8 cellular contexts compared by ENCODE assay signal in genomic region chr4:473575-474457, GRCh38. TPM values are rescaled to one million over a fixed set of nuclear protein-coding genes. Genes with fewer than 3 reads are reported as not detected.
A peak's percentile ranks its signal among the peaks of the same experiment; 100 is the strongest.
DNase-seq lines count a peak whose midpoint lies in the region; ATAC-seq and TF ChIP-seq lines count a peak whose summit lies in the region.

No MANE protein-coding gene starts in this region.

- TF ChIP-seq CTCF in OCI-LY3 (IDR thresholded peaks at IDR 0.05; ENCODE audit: low read depth, low read length): no peak

- H3K4me3 ChIP-seq in OCI-LY3 (ENCODE audit: low read length): peak overlapping the region; percentile 90

- H3K27me3 ChIP-seq in OCI-LY3 (ENCODE audit: low read depth, low read length): no peaks in the 10 kb centered on the region

- H3K9me3 ChIP-seq in OCI-LY3 (ENCODE audit: insufficient read depth, low read length): peaks cover 33% of the 10 kb centered on the region; the same call in 1 of the 2 replicates

- TF ChIP-seq POLR2A in erythroblast (IDR thresholded peaks at IDR 0.05; ENCODE audit: low read length): peak; percentile 94

- peak; percentile 97 for DNase-seq in Caki2 (ENCODE audit: low read depth)
- peak; percentile 10 to 99 (median 92) for DNase-seq in HUDEP-2 (lab: John Stamatoyannopoulos, UW; ENCODE audit: unreplicated experiment in 76 of 76)
- DNase-seq in activated T-cell treated with anti-CD3 and anti-CD28 coated beads for 48 hours (ENCODE audit: low read depth): peak; percentile 86
- DNase-seq in erythroblast (lab: John Stamatoyannopoulos, UW): peak; percentile 95 to 98
- DNase-seq in mucosa of gallbladder (ENCODE audit: low spot score): peak; percentile 98
- DNase-seq in stimulated activated CD8-positive, alpha-beta memory T cell treated with anti-CD3 and anti-CD28 coated beads, Interleukin-4, amount 100 ng/mL, for 24 hours (ENCODE audit: low read depth): peak; percentile 84

- no peaks in the 10 kb centered on the region for H4K20me1 ChIP-seq in OCI-LY3 (ENCODE audit: insufficient read depth, low read length)

- peak; percentile 100 for ATAC-seq in GM21390 (IDR thresholded peaks at IDR 0.05; ENCODE audit: unreplicated experiment)

- peaks cover 49% of the 10 kb centered on the region for H3K79me2 ChIP-seq in OCI-LY3 (ENCODE audit: low read length)

- peaks cover 26% of the 10 kb centered on the region for H3K4me1 ChIP-seq in OCI-LY3 (ENCODE audit: low read length)

- H3K9ac ChIP-seq in OCI-LY3 (ENCODE audit: low read length): peak overlapping the region; percentile 88

- peak overlapping the region; percentile 80 for H3K4me2 ChIP-seq in OCI-LY3 (ENCODE audit: low read length)

- in situ Hi-C loops in Caki2 (cut with HindIII; ENCODE audit: low pct_unique_long_range_greater_than_20kb, low sequenced_read_pairs): no loop called here

- peak overlapping the region; percentile 51 for H2AFZ ChIP-seq in OCI-LY3 (ENCODE audit: low read depth, low read length)

- peak overlapping the region; percentile 71 for H3K27ac ChIP-seq in OCI-LY3 (ENCODE audit: low read length)

- H3K36me3 ChIP-seq in OCI-LY3 (replicated peaks; ENCODE audit: low read depth, low read length): peaks cover 52% of the 10 kb centered on the region

RNA-seq across cellular contexts. Expression of gene ZNF721, which starts 25.1 kb away (rescaled TPM):
- total RNA-seq in Caki2 (2014; rRNA removed; shearing (Covaris generic); ENCODE audit: low replicate concordance): 11.9 and 29.9 TPM in 2 replicates
- 29.7 TPM for total RNA-seq in mucosa of gallbladder

RNA-seq across cellular contexts. Expression of gene PIGG, which starts 25.2 kb away (rescaled TPM):
- 41.6 and 50.0 TPM in 2 replicates for total RNA-seq in Caki2 (2014; rRNA removed; shearing (Covaris generic); ENCODE audit: low replicate concordance)
- 74.8 TPM for total RNA-seq in mucosa of gallbladder

Comparison
In these comparisons a context has a peak if more than half of its experiments do, and no peak if none do; other contexts are left out.
1. Peak in every context shown above with its lines: DNase-seq, ATAC-seq, H3K4me3 ChIP-seq and H3K27ac ChIP-seq.